8 cellular contexts compared by ENCODE assay signal in the genomic region with DNA sequence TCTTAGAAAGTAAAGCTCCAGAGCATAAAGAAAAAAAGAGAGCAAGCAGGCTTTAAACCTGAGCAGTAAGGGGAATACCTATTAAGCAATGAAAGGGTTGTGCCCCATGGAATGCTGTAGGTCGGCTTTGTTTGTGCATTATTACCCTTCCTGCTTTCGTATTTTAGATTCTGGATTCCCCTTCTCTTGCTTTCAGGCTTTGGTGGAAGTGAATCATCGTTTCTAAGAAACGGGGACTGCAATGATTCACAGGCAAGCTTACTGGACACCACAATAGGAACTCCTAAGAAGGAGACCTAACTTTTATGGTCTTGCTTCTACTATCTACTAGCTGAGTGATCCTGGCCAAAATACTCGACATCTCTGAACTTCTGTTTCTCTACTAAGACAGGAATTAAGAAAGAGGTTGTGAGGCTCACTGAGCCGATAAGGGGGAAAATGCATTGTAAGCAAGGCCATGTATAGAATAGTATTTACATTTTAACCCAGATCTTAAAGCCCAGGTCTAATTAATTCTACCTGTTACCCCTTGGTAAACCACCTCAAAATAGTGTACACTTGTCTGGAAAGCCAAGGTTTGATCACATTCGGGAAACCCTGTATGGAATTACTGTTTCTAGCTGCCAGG. TPM values are rescaled to one million over a fixed set of nuclear protein-coding genes. Genes with fewer than 3 reads are reported as not detected.
DNase-seq lines count a peak whose midpoint lies in the region; ATAC-seq and TF ChIP-seq lines count a peak whose summit lies in the region.

No MANE protein-coding gene starts in this region.

- H3K9me3 ChIP-seq in HUES64 (ENCODE audit: insufficient read depth, low read depth, low read length) = no peaks in the 10 kb centered on the region

- WGBS in HUES64 = 81% methylated on average over 6 of the region's 7 CpGs

- peaks cover 24% of the 10 kb centered on the region for H3K4me1 ChIP-seq in HUES64 (ENCODE audit: insufficient read depth, low read length)

- intact Hi-C loops in dorsolateral prefrontal cortex (cut with DNase I) = no loop called here
- intact Hi-C loops in posterior cingulate gyrus (cut with DNase I) = no loop called here

- H3K4me3 ChIP-seq in HUES64 (ENCODE audit: low read length) (peak overlapping the region; percentile 14; the same call in 1 of the 2 replicates), dorsolateral prefrontal cortex (peak overlapping the region in 7 of 59 donors; percentile 1 to 85 (median 68))

- H3K9me3 Mint-ChIP-seq in activated naive CD4-positive, alpha-beta T cell treated with anti-CD3 and anti-CD28 coated beads, Interleukin-2, amount 50 U/mL, for 72 hours = no peaks in the 10 kb centered on the region

- peaks cover 5 to 14% of the 10 kb centered on the region in 2 donors for H3K36me3 Mint-ChIP-seq in activated naive CD4-positive, alpha-beta T cell treated with anti-CD3 and anti-CD28 coated beads, Interleukin-2, amount 50 U/mL, for 72 hours

- peak overlapping the region; percentile 90 to 93 for H3K27ac Mint-ChIP-seq in activated naive CD4-positive, alpha-beta T cell treated with anti-CD3 and anti-CD28 coated beads, Interleukin-2, amount 50 U/mL, for 72 hours

- no peak overlapping the region for H3K27ac ChIP-seq in HUES64 (ENCODE audit: low read depth, low read length)
- peak overlapping the region in 6 of 59 donors; percentile 4 to 42 (median 8) for H3K27ac ChIP-seq in dorsolateral prefrontal cortex

- no peaks in the 10 kb centered on the region for H3K36me3 ChIP-seq in HUES64 (ENCODE audit: insufficient read depth, low read length)

- DNase-seq in Daoy (ENCODE audit: low read depth) (peak; percentile 90), kidney tubule cell (ENCODE audit: low spot score) (peak; percentile 97), dorsolateral prefrontal cortex (no peak), posterior cingulate gyrus (no peak), cerebellar cortex (ENCODE audit: low spot score) (no peak)
- DNase-seq in activated naive CD4-positive, alpha-beta T cell treated with anti-CD3 and anti-CD28 coated beads, Interleukin-2, amount 50 U/mL, for 72 hours (ENCODE audit: low spot score in 2 of 2) = peak in 1 of 2 donors; percentile 24

- TF ChIP-seq CTCF in dorsolateral prefrontal cortex (IDR thresholded peaks at IDR 0.05 in 54 of 56, conservative IDR thresholded peaks at IDR 0.05 in 2 of 56; ENCODE audit: low read depth in 1 of 56, partially characterized antibody in 56 of 56) = no peak

- peak; percentile 35 for ATAC-seq in GM21367 (IDR thresholded peaks at IDR 0.05; ENCODE audit: unreplicated experiment)
- peak; percentile 75 to 86 for ATAC-seq in activated naive CD4-positive, alpha-beta T cell treated with anti-CD3 and anti-CD28 coated beads, Interleukin-2, amount 50 U/mL, for 72 hours

- H3K9ac ChIP-seq in HUES64 (ENCODE audit: low read depth, low read length) = peak overlapping the region; percentile 38; the same call in 1 of the 2 replicates

- H3K27me3 ChIP-seq in HUES64 (ENCODE audit: insufficient read depth, low read length) = peaks cover 42% of the 10 kb centered on the region
- H3K27me3 ChIP-seq in dorsolateral prefrontal cortex = peaks cover 0 to 21% (median 0%) of the 10 kb centered on the region in 45 donors

RNA-seq across cellular contexts. Expression of a gene that starts 1.2 kb away (rescaled TPM):
- total RNA-seq in Daoy (2014; rRNA removed; shearing (Covaris generic)) = 57.2 and 65.3 TPM in 2 replicates
- 10.0 TPM for polyA plus RNA-seq in HUES64 (2013, experiment 1 of 2)
- 8.1 TPM for polyA plus RNA-seq in HUES64 (2013, experiment 2 of 2)
- 10 to 100 TPM in 1 of 2 donors, 1 to 10 TPM in 1; 7.4 to 14.5 TPM for total RNA-seq in activated naive CD4-positive, alpha-beta T cell treated with anti-CD3 and anti-CD28 coated beads, Interleukin-2, amount 50 U/mL, for 72 hours
- total RNA-seq in dorsolateral prefrontal cortex = 10 to 100 TPM in 119 of 120 experiments, 1 to 10 TPM in 1; 9.8 to 39.9 (median 25.3) TPM

Comparison
In these comparisons a context has a peak if more than half of its experiments do, and no peak if none do; other contexts are left out.
1. DNase-seq: peak in Daoy (single experiment) and kidney tubule cell (single experiment); none in dorsolateral prefrontal cortex (0 of 10), posterior cingulate gyrus (0 of 10) and cerebellar cortex (single experiment).